31 cellular contexts compared by ENCODE assay signal in the genomic region with DNA sequence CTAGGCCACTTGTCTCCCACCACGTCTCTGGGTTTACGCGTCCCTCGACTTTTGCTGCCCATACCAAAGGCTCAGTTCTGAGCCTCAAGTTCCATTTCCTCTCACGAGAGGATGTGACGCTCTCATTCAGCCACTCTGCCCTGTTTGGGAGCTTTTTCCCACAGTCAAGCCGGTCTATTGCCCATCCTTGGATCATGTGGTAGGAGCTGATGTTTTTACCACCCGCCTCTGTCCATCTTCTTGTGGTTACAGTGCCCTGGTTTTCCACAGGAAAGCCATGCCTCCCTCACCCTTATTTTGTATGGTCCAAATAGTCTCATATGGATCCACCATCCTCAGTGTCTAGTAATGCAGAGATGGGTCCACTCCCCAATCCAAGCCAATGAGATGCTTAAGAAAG.
"Had no signal": no experiment of that assay in that cellular context is flagged by ENCODE, and none has a peak within 500 bp of the region (broad histone marks: within the 10 kb centered on the region; RNA-seq: fewer than 3 reads in every experiment).

No MANE protein-coding gene starts in this region.

- H3K27ac ChIP-seq: ascending aorta, brain microvascular endothelial cell, epithelial cell of prostate, esophagus squamous epithelium, gastroesophageal sphincter had no signal

- H3K36me3 ChIP-seq: ascending aorta, brain microvascular endothelial cell, esophagus squamous epithelium, gastroesophageal sphincter had no signal

- H3K9me3 ChIP-seq: ascending aorta, esophagus squamous epithelium, gastroesophageal sphincter had no signal

- H3K4me1 ChIP-seq: ascending aorta, esophagus squamous epithelium had no signal

- DNase-seq: activated CD4-positive, alpha-beta memory T cell treated with anti-CD3 and anti-CD28 coated beads for 36 hours; activated CD4-positive, alpha-beta T cell treated with anti-CD3 and anti-CD28 coated beads for 36 hours; activated CD4-positive, alpha-beta T cell treated with anti-CD3 and anti-CD28 coated beads, Interleukin-2, amount 10 ng/mL, durations not matched to agents 24 days and 14 days; activated CD4-positive, CD25-positive, alpha-beta regulatory T cell; activated CD4-positive, CD25-positive, alpha-beta regulatory T cell treated with anti-CD3 and anti-CD28 coated beads, Interleukin-2, amount 50 U/mL, for 72 hours; activated CD8-positive, alpha-beta memory T cell treated with anti-CD3 and anti-CD28 coated beads, Interleukin-2, amount 10 ng/mL, durations not matched to agents 7 days and 5 days; activated CD8-positive, alpha-beta memory T cell treated with anti-CD3 and anti-CD28 coated beads, Interleukin-2, amount 50 U/mL, for 4 hours; activated CD8-positive, alpha-beta T cell treated with anti-CD3 and anti-CD28 coated beads, Interleukin-2, amount 10 ng/mL, durations not matched to agents 7 days and 5 days; activated gamma-delta T cell; activated naive CD4-positive, alpha-beta T cell; activated naive CD4-positive, alpha-beta T cell treated with anti-CD3 and anti-CD28 coated beads, Interleukin-2, amount 10 ng/mL, durations not matched to agents 7 days and 5 days; activated naive CD8-positive, alpha-beta T cell treated with anti-CD3 and anti-CD28 coated beads, Interleukin-2, amount 10 ng/mL, durations not matched to agents 7 days and 5 days; activated T-cell treated with anti-CD3 and anti-CD28 coated beads, Interleukin-2, amount 50 U/mL, for 1 hour; activated T-cell treated with anti-CD3 and anti-CD28 coated beads, Interleukin-2, amount 50 U/mL, for 48 hours; brain microvascular endothelial cell; caudate nucleus; cortex of kidney; dermis blood vessel endothelial cell; effector CD8-positive, alpha-beta T cell; esophagus squamous epithelium; foreskin melanocyte; T-helper 1 cell; T-helper 17 cell; T1000 had no signal

- H3K4me3 ChIP-seq: ascending aorta, esophagus squamous epithelium, gastroesophageal sphincter had no signal

- ATAC-seq: activated CD4-positive, alpha-beta T cell treated with anti-CD3 and anti-CD28 coated beads for 36 hours; activated CD8-positive, alpha-beta memory T cell treated with anti-CD3 and anti-CD28 coated beads, Interleukin-2, amount 10 ng/mL, durations not matched to agents 7 days and 5 days; activated CD8-positive, alpha-beta T cell treated with anti-CD3 and anti-CD28 coated beads, Interleukin-2, amount 10 ng/mL, durations not matched to agents 7 days and 5 days; activated naive CD4-positive, alpha-beta T cell treated with anti-CD3 and anti-CD28 coated beads, Interleukin-2, amount 50 U/mL, for 72 hours; gastroesophageal sphincter; T-helper 17 cell had no signal

- H3K27me3 ChIP-seq: ascending aorta, brain microvascular endothelial cell, esophagus squamous epithelium, gastroesophageal sphincter had no signal

- FAIRE-seq: colon, endometrium, endothelial cell of umbilical vein had no signal
